22 cellular contexts compared by ENCODE assay signal in genomic region chr21:35093514-35093913, GRCh38.
"Had no signal": no experiment of that assay in that cellular context is flagged by ENCODE, and none has a peak within 500 bp of the region (broad histone marks: within the 10 kb centered on the region; RNA-seq: fewer than 3 reads in every experiment).

No MANE protein-coding gene starts in this region.

- H3K27me3 ChIP-seq: SJSA1 had no signal

- H3K4me2 ChIP-seq: KMS-11 had no signal

- H3K9me3 ChIP-seq: SJSA1 had no signal

- DNase-seq: IMR-90, Kasumi-1, MM.1S, NCI-H1092 treated with DMSO at 0.1 percent for 48 hours, NCI-H1436, NCI-H187, NCI-H2029, NCI-H2081 treated with DMSO at 0.1 percent for 48 hours, NCI-H2171, NCI-H226, NCI-H446, NCI-H510A, NCI-H524 treated with DMSO at 0.1 percent for 48 hours, NCI-H69, NCI-H774, Right ventricle myocardium superior, RPMI8226, SIG-M5 had no signal

- H3K27ac ChIP-seq: KMS-11, SJSA1, SK-N-MC had no signal

- H3K4me3 ChIP-seq: SJSA1, SK-N-MC had no signal

- H3K36me3 ChIP-seq: SJSA1 had no signal

- FAIRE-seq: RCC 7860 had no signal

- H3K9ac ChIP-seq: KMS-11 had no signal
